Comparison of ENCODE assay signal across 15 cellular contexts in the genomic region with DNA sequence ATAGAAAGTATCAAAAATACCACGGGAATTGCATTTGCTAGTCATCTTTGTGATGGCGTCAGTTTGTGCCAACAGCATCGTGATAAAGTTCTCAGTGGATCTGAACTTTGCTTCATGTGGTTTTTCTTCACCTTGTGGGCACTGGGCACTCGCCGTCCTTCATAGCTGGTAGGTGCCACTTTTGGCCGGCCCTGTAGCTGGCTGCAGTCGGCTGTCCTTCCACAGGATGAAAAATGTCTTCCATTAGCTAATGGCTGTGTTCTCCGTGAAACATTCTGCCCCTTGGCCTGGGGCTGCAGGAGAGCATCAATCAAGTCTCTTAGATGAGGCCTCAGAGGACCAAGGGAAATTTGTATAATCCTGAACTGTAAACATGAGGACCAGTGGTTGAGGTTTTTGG.
A peak's percentile ranks its signal among the peaks of the same experiment; 100 is the strongest.
DNase-seq lines count a peak whose midpoint lies in the region; ATAC-seq and TF ChIP-seq lines count a peak whose summit lies in the region.
"Had no signal": no experiment of that assay in that cellular context is flagged by ENCODE, and none has a peak within 500 bp of the region (broad histone marks: within the 10 kb centered on the region; RNA-seq: fewer than 3 reads in every experiment).

No MANE protein-coding gene starts in this region.

- intact Hi-C loops in PC-3 (cut with micrococcal nuclease) = loop anchor here (2.0 to 10.0 kb wide), 5 partner anchors 157 to 1917 kb away; no protein-coding TSS in a partner anchor
- intact Hi-C loops in spleen (cut with DNase I; ENCODE audit: low total_unique reads) = loop anchor here (5.0 to 10.0 kb wide), 3 partner anchors 1115 to 1927 kb away; no protein-coding TSS in a partner anchor
- intact Hi-C loops in breast epithelium (cut with DNase I; ENCODE audit: low total_unique reads) = no loop called here

- H3K9me2 ChIP-seq in PC-3 (replicated peaks; ENCODE audit: low read length) = no peaks in the 10 kb centered on the region

- no peaks in the 10 kb centered on the region for H3K36me3 Mint-ChIP-seq in stimulated activated memory B cell treated with anti-CD40 and anti-IgM and Interleukin-4, amounts not matched to agents 10 μg/mL and 1 μg/mL and 100 μg/mL, for 72 hours
- H3K36me3 Mint-ChIP-seq: CD4-positive, alpha-beta memory T cell had no signal

- H3K27ac Mint-ChIP-seq in stimulated activated memory B cell treated with anti-CD40 and anti-IgM and Interleukin-4, amounts not matched to agents 10 μg/mL and 1 μg/mL and 100 μg/mL, for 72 hours = no peak overlapping the region
- H3K27ac Mint-ChIP-seq: CD4-positive, alpha-beta memory T cell had no signal

- POLR2A ChIA-PET in PC-3 (lab: Charles Lee; ENCODE audit: unreplicated experiment) = no interaction called here

- TF ChIP-seq POLR2A in spleen (IDR thresholded peaks at IDR 0.05) = no peak
- no peak for TF ChIP-seq POLR2A in breast epithelium (IDR thresholded peaks at IDR 0.05)

- H3K4me1 Mint-ChIP-seq in stimulated activated memory B cell treated with anti-CD40 and anti-IgM and Interleukin-4, amounts not matched to agents 10 μg/mL and 1 μg/mL and 100 μg/mL, for 72 hours = peaks cover 5% of the 10 kb centered on the region

- no peaks in the 10 kb centered on the region for H3K9me3 Mint-ChIP-seq in stimulated activated memory B cell treated with anti-CD40 and anti-IgM and Interleukin-4, amounts not matched to agents 10 μg/mL and 1 μg/mL and 100 μg/mL, for 72 hours
- H3K9me3 Mint-ChIP-seq: CD4-positive, alpha-beta memory T cell had no signal

- 84 to 95% (median 87%) methylated on average over 8 of the region's 8 CpGs for WGBS in spleen, 5 donors

- peak; percentile 42 to 57 for DNase-seq in NCI-H1930 (lab: John Stamatoyannopoulos, UW)
- DNase-seq in PC-3 = no peak
- DNase-seq in left lobe of liver (ENCODE audit: low spot score) = no peak
- DNase-seq in spleen = no peak
- no peak for DNase-seq in breast epithelium (ENCODE audit: low spot score in 2 of 2)
- DNase-seq: BE2C; CD4-positive, alpha-beta memory T cell; DMS79 treated with DMSO at 0.1 percent for 48 hours; GDM1; GM23248; KBM-7; NCI-H1092; NCI-H187 had no signal

- no peaks in the 10 kb centered on the region for H4K20me1 ChIP-seq in PC-3 (ENCODE audit: low read length)

- H3K4me1 ChIP-seq in PC-3 (ENCODE audit: insufficient read depth, low read length) = peaks cover 28% of the 10 kb centered on the region
- H3K4me1 ChIP-seq in spleen = peaks cover 0 to 6% (median 2%) of the 10 kb centered on the region in 6 donors
- no peaks in the 10 kb centered on the region for H3K4me1 ChIP-seq in breast epithelium
- H3K4me1 ChIP-seq: BE2C had no signal

- H3F3A ChIP-seq in PC-3 (ENCODE audit: low read length, unreplicated experiment) = no peaks in the 10 kb centered on the region

- H3K27ac ChIP-seq in PC-3 (ENCODE audit: low read length) (no peak overlapping the region), spleen (no peak overlapping the region), breast epithelium (no peak overlapping the region)
- H3K27ac ChIP-seq: GM23248 had no signal

- no peaks in the 10 kb centered on the region for H3K27me3 Mint-ChIP-seq in stimulated activated memory B cell treated with anti-CD40 and anti-IgM and Interleukin-4, amounts not matched to agents 10 μg/mL and 1 μg/mL and 100 μg/mL, for 72 hours

- no peaks in the 10 kb centered on the region for H3K79me2 ChIP-seq in PC-3 (ENCODE audit: low read length)

- 0 out of 2 replicates have a peak overlapping the region, but pooled peaks have one; percentile 69 for H3K4me2 ChIP-seq in PC-3 (ENCODE audit: low read length)

- no peak overlapping the region for H3K4me3 Mint-ChIP-seq in stimulated activated memory B cell treated with anti-CD40 and anti-IgM and Interleukin-4, amounts not matched to agents 10 μg/mL and 1 μg/mL and 100 μg/mL, for 72 hours
- H3K4me3 Mint-ChIP-seq: CD4-positive, alpha-beta memory T cell had no signal

- BruUV-seq in PC-3 (replicated peaks; lab: Mats Ljungman, UMichigan) = no TSS peak

- H3K36me3 ChIP-seq in PC-3 (ENCODE audit: low read depth, low read length) (no peaks in the 10 kb centered on the region), spleen (no peaks in the 10 kb centered on the region), breast epithelium (no peaks in the 10 kb centered on the region)
- H3K36me3 ChIP-seq: BE2C had no signal

- H3K4me3 ChIP-seq in PC-3 (ENCODE audit: low read length) = no peak overlapping the region
- no peak overlapping the region for H3K4me3 ChIP-seq in spleen
- no peak overlapping the region for H3K4me3 ChIP-seq in breast epithelium
- H3K4me3 ChIP-seq: GM23248 had no signal

- H3K27me3 ChIP-seq in PC-3 (ENCODE audit: low read length) (no peaks in the 10 kb centered on the region), spleen (replicated peaks in 1 of 7) (peaks cover 0 to 10% (median 0%) of the 10 kb centered on the region in 7 donors), breast epithelium (no peaks in the 10 kb centered on the region)
- H3K27me3 ChIP-seq: BE2C had no signal

- no peak for ATAC-seq in PC-3
- ATAC-seq in left lobe of liver = peak; percentile 50
- ATAC-seq in stimulated activated memory B cell treated with anti-CD40 and anti-IgM and Interleukin-4, amounts not matched to agents 10 μg/mL and 1 μg/mL and 100 μg/mL, for 72 hours = peak; percentile 38
- ATAC-seq in SK-N-SH treated with all-trans-retinoic acid at 6 μM for 48 hours = no peak

- H2AFZ ChIP-seq in PC-3 (ENCODE audit: low read length) = no peak overlapping the region
- H2AFZ ChIP-seq: GM23248 had no signal

- H3K9ac ChIP-seq in PC-3 (ENCODE audit: low read length) = no peak overlapping the region
- H3K9ac ChIP-seq: GM23248 had no signal

- TF ChIP-seq CTCF in PC-3 (conservative IDR thresholded peaks at IDR 0.05; ENCODE audit: low read depth, low read length) (no peak), spleen (IDR thresholded peaks at IDR 0.05 in 8 of 11, conservative IDR thresholded peaks at IDR 0.05 in 3 of 11) (no peak), breast epithelium (IDR thresholded peaks at IDR 0.05) (no peak)

- H3K9me3 ChIP-seq in PC-3 (ENCODE audit: low read length) (no peaks in the 10 kb centered on the region), spleen (no peaks in the 10 kb centered on the region), breast epithelium (no peaks in the 10 kb centered on the region)
- H3K9me3 ChIP-seq: BE2C had no signal

- CTCF ChIA-PET in PC-3 (lab: Charles Lee) = no interaction called here

TF ChIP-seq in SK-N-SH treated with all-trans-retinoic acid at 6 μM for 48 hours, 23 proteins besides CTCF, POLR2A, EP300 and RAD21:
- TF ChIP-seq PPARA (CRISPR knock-in tag; IDR thresholded peaks at IDR 0.05; ENCODE audit: borderline replicate concordance) (no peak), ISL1 (CRISPR knock-in tag; IDR thresholded peaks at IDR 0.05) (no peak), ZC3H10 (CRISPR knock-in tag; IDR thresholded peaks at IDR 0.05) (no peak), ZNF8 (CRISPR knock-in tag; IDR thresholded peaks at IDR 0.05) (no peak), ESRRG (CRISPR knock-in tag; IDR thresholded peaks at IDR 0.05) (no peak)
TF ChIP-seq in SK-N-SH treated with all-trans-retinoic acid at 6 μM for 48 hours: peak in this region for 0.

Comparison
In these comparisons a context has a peak if more than half of its experiments do, and no peak if none do; other contexts are left out.
1. DNase-seq: peak in NCI-H1930 (2 of 2); none in PC-3 (single experiment), left lobe of liver (single experiment), spleen (single experiment) and breast epithelium (0 of 2).
2. ATAC-seq: peak in left lobe of liver (single experiment) and stimulated activated memory B cell treated with anti-CD40 and anti-IgM and Interleukin-4, amounts not matched to agents 10 μg/mL and 1 μg/mL and 100 μg/mL, for 72 hours (single experiment); none in PC-3 (single experiment) and SK-N-SH treated with all-trans-retinoic acid at 6 μM for 48 hours (single experiment).